ENCODE assay signal across 8 cellular contexts in genomic region chr5:32232441-32233219, GRCh38. TPM values are rescaled to one million over a fixed set of nuclear protein-coding genes. Genes with fewer than 3 reads are reported as not detected.
DNase-seq lines count a peak whose midpoint lies in the region; ATAC-seq and TF ChIP-seq lines count a peak whose summit lies in the region.

No MANE protein-coding gene starts in this region.

- intact Hi-C loops in activated CD4-positive, alpha-beta T cell treated with anti-CD3 and anti-CD28 coated beads for 36 hours (cut with DNase I, micrococcal nuclease) = loop anchor here (1.0 to 2.0 kb wide), 6 partner anchors 58 to 381 kb away; partner anchors contain the start of gene GOLPH3 (in 1 of the 2)

- POLR2A ChIA-PET in activated CD4-positive, alpha-beta T cell treated with anti-CD3 and anti-CD28 coated beads for 36 hours (lab: Charles Lee) = interaction anchor here (0.6 to 1.1 kb wide), 3 partner anchors 13 to 97 kb away, joined by 3 read pairs; partner anchors contain the start of gene GOLPH3

- H3K4me3 ChIP-seq in AG10803 (ENCODE audit: low read length) = no peak overlapping the region

- no peak overlapping the region for H3K4me3 Mint-ChIP-seq in activated CD4-positive, alpha-beta T cell treated with anti-CD3 and anti-CD28 coated beads for 36 hours

- ATAC-seq in GM18907 (IDR thresholded peaks at IDR 0.05; ENCODE audit: unreplicated experiment) (peak; percentile 88), HG03159 (IDR thresholded peaks at IDR 0.05; ENCODE audit: unreplicated experiment) (peak; percentile 88)
- ATAC-seq in activated CD4-positive, alpha-beta T cell treated with anti-CD3 and anti-CD28 coated beads for 36 hours = peak; percentile 95

- no peaks in the 10 kb centered on the region for H3K4me1 Mint-ChIP-seq in activated CD4-positive, alpha-beta T cell treated with anti-CD3 and anti-CD28 coated beads for 36 hours

- CTCF ChIA-PET in activated CD4-positive, alpha-beta T cell treated with anti-CD3 and anti-CD28 coated beads for 36 hours (lab: Charles Lee) = interaction anchor here (0.6 to 8.9 kb wide), 48 partner anchors 8 to 1191 kb away, joined by 3 to 166 read pairs (median 4); no protein-coding TSS in a partner anchor

- DNase-seq in AG10803 (ENCODE audit: low read depth) = peak; percentile 70
- DNase-seq in NCI-H345 treated with DMSO at 0.1 percent for 48 hours (lab: John Stamatoyannopoulos, UW; ENCODE audit: unreplicated experiment) = peak; percentile 34
- DNase-seq in activated CD4-positive, alpha-beta T cell treated with anti-CD3 and anti-CD28 coated beads for 36 hours = peak; percentile 90
- DNase-seq in cerebellum (ENCODE audit: low spot score) = peak; percentile 78
- peak; percentile 83 for DNase-seq in left kidney (ENCODE audit: low read depth, low spot score)
- DNase-seq in stimulated activated CD4-positive, alpha-beta T cell treated with anti-CD3 and anti-CD28 coated beads, Interleukin-2, amount 100 ng/mL, for 4 hours (ENCODE audit: low read depth) = peak; percentile 64

- peak overlapping the region; percentile 56 for H3K27ac Mint-ChIP-seq in activated CD4-positive, alpha-beta T cell treated with anti-CD3 and anti-CD28 coated beads for 36 hours

- peaks cover 27% of the 10 kb centered on the region for H3K36me3 Mint-ChIP-seq in activated CD4-positive, alpha-beta T cell treated with anti-CD3 and anti-CD28 coated beads for 36 hours (ENCODE audit: low read depth)

- no peaks in the 10 kb centered on the region for H3K27me3 Mint-ChIP-seq in activated CD4-positive, alpha-beta T cell treated with anti-CD3 and anti-CD28 coated beads for 36 hours

- peak; percentile 83 for TF ChIP-seq CTCF in AG10803 (conservative IDR thresholded peaks at IDR 0.05; ENCODE audit: low read length)

- no peaks in the 10 kb centered on the region for H3K9me3 Mint-ChIP-seq in activated CD4-positive, alpha-beta T cell treated with anti-CD3 and anti-CD28 coated beads for 36 hours (ENCODE audit: low read depth)

RNA-seq across cellular contexts. Expression of gene GOLPH3, which starts 58.5 kb away (rescaled TPM):
- 10 to 100 TPM; 54.2 to 58.3 TPM for total RNA-seq in activated CD4-positive, alpha-beta T cell treated with anti-CD3 and anti-CD28 coated beads for 36 hours
- total RNA-seq in cerebellum = 45.9 TPM

Comparison
In these comparisons a context has a peak if more than half of its experiments do, and no peak if none do; other contexts are left out.
1. DNase-seq: peak in every context shown above with its lines; median percentile 90 in activated CD4-positive, alpha-beta T cell treated with anti-CD3 and anti-CD28 coated beads for 36 hours; 83 in left kidney; 78 in cerebellum; 70 in AG10803; 64 in stimulated activated CD4-positive, alpha-beta T cell treated with anti-CD3 and anti-CD28 coated beads, Interleukin-2, amount 100 ng/mL, for 4 hours; 34 in NCI-H345 treated with DMSO at 0.1 percent for 48 hours.